In the genomic region with DNA sequence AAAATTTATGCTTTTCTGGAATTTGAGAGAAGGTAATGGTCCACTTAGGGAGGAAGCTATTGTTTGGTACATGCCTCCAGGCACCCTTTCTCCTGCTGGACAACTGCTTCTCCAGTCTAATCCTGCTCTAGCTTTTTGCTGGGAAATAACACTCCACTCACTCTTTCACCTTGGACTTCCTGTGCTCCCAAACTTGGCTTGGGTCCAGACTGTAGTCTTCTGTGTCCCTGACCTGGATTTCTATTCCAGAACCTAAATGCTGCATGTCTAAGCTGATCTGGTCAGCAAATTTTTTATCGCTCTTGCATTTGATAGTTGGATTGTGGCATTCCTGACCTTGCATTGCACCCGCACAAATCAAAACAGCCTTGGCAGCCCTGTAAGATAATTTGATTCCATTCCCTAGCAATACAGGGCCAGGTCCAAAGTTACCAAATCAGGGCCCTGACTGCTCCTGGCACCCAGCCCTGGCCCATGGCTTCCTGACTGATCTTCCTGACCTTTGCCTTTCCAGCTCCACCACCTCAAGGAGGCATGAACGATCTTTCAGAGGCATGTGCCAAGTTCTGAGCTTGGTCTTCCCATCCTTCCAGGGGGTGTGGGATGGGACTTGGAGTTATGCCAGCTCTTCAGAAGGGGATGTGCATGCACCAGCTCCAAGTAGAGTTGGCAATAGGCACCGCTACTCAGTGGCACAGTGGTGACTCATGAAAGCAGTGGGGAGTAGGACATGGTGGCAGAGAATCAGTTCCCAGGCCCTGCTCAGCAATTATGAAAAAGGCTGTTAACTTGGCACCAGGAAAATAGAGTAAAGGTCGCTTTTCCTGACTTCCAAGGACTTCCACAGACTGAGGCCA, we compare ENCODE assay signal across 14 cellular contexts. TPM values are rescaled to one million over a fixed set of nuclear protein-coding genes. Genes with fewer than 3 reads are reported as not detected.
DNase-seq lines count a peak whose midpoint lies in the region; ATAC-seq and TF ChIP-seq lines count a peak whose summit lies in the region.
"Had no signal": no experiment of that assay in that cellular context is flagged by ENCODE, and none has a peak within 500 bp of the region (broad histone marks: within the 10 kb centered on the region; RNA-seq: fewer than 3 reads in every experiment).

No MANE protein-coding gene starts in this region.

- H3K27ac Mint-ChIP-seq in endodermal cell = no peak overlapping the region

- H3K9ac ChIP-seq in endodermal cell (ENCODE audit: extremely low read depth, low read length, poor library complexity, severe bottlenecking) = no peak overlapping the region

- peaks cover 0 to 8% (median 0%) of the 10 kb centered on the region in 12 donors for H3K4me1 ChIP-seq in heart left ventricle
- peaks cover 6% of the 10 kb centered on the region for H3K4me1 ChIP-seq in endodermal cell (ENCODE audit: control insufficient read depth, insufficient read depth, low read length)

- H3K36me3 Mint-ChIP-seq in endodermal cell (ENCODE audit: low read depth) = no peaks in the 10 kb centered on the region

- H3K36me3 ChIP-seq in heart left ventricle = no peaks in the 10 kb centered on the region
- H3K36me3 ChIP-seq in endodermal cell (ENCODE audit: control insufficient read depth, insufficient read depth, low read length) = no peaks in the 10 kb centered on the region

- H3K27ac ChIP-seq in heart left ventricle (no peak overlapping the region), endodermal cell (ENCODE audit: low read depth, low read length) (no peak overlapping the region)

- intact Hi-C loops in heart left ventricle (cut with DNase I) (loop anchor here in 3 of 10 donors (5.0 to 10.0 kb wide), 3 partner anchors 52 to 374 kb away; no protein-coding TSS in a partner anchor), cardiac septum (cut with DNase I) (no loop called here), left colon (cut with DNase I, micrococcal nuclease) (no loop called here)

- no peaks in the 10 kb centered on the region for H3K9me3 Mint-ChIP-seq in endodermal cell

- no peak overlapping the region for H3K4me3 Mint-ChIP-seq in endodermal cell
- H3K4me3 Mint-ChIP-seq: neural crest cell had no signal

- H3K27me3 ChIP-seq in heart left ventricle = no peaks in the 10 kb centered on the region
- H3K27me3 ChIP-seq in endodermal cell (ENCODE audit: control insufficient read depth, insufficient read depth, low read length, poor library complexity, severe bottlenecking) = no peaks in the 10 kb centered on the region

- no peak for TF ChIP-seq POLR2A in heart left ventricle (IDR thresholded peaks at IDR 0.05)

- H3K9me3 ChIP-seq in heart left ventricle = peaks cover 0 to 10% (median 0%) of the 10 kb centered on the region in 12 donors
- H3K9me3 ChIP-seq in endodermal cell (ENCODE audit: control insufficient read depth, low read length) = no peaks in the 10 kb centered on the region

- WGBS in heart left ventricle, 4 donors = 53 to 68% (median 61%) methylated on average over 5 of the region's 5 CpGs
- WGBS in endodermal cell (ENCODE audit: insufficient coverage in 1 of 2, insufficient read length in 1 of 2), 2 experiments = 91 to 95% methylated on average over 4 to 5 of the region's 5 CpGs

- ATAC-seq in heart left ventricle = peak in 3 of 4 donors; percentile 41 to 92 (median 87)
- ATAC-seq in left colon = peak; percentile 87

- TF ChIP-seq CTCF in heart left ventricle (IDR thresholded peaks at IDR 0.05) = no peak
- no peak for TF ChIP-seq CTCF in endodermal cell (conservative IDR thresholded peaks at IDR 0.05)

- no peaks in the 10 kb centered on the region for H3K27me3 Mint-ChIP-seq in endodermal cell (ENCODE audit: insufficient read depth)

- no peak overlapping the region for H3K4me3 ChIP-seq in heart left ventricle
- no peak overlapping the region for H3K4me3 ChIP-seq in endodermal cell (ENCODE audit: low read length)

- no peaks in the 10 kb centered on the region for H3K4me1 Mint-ChIP-seq in endodermal cell

- DNase-seq in heart left ventricle (no peak), cardiac septum (ENCODE audit: low spot score) (no peak), amniotic epithelial cell (ENCODE audit: low read depth) (peak; percentile 55), left colon (peak in 1 of 2 donors; percentile 57), endodermal cell (no peak), NCI-H1694 treated with DMSO at 0.1 percent for 48 hours (lab: John Stamatoyannopoulos, UW) (no peak)
- no peak for DNase-seq in stimulated activated CD4-positive, alpha-beta T cell treated with anti-CD3 and anti-CD28 coated beads, Interleukin-4, amount 100 ng/mL, for 24 hours
- DNase-seq in activated CD4-positive, alpha-beta T cell treated with anti-CD3 and anti-CD28 coated beads for 48 hours = no peak
- DNase-seq: H7, NCI-H1092 treated with DMSO at 0.1 percent for 48 hours, NCI-H774 had no signal

RNA-seq across cellular contexts. Expression of gene GOLGA8J, which starts 43.9 kb away (rescaled TPM):
- not detected for total RNA-seq in heart left ventricle
- under 1 TPM in 1 of 2 donors, not detected in 1; 0.06 TPM for polyA plus RNA-seq in heart left ventricle
- total RNA-seq in cardiac septum = not detected
- not detected for total RNA-seq in left colon
- under 1 TPM in 1 of 2 donors, not detected in 1; 0.40 TPM for total RNA-seq in endodermal cell
- polyA plus RNA-seq in endodermal cell (2013, experiment 1 of 2) = not detected
- polyA plus RNA-seq in endodermal cell (2013, experiment 2 of 2) = not detected
- total RNA-seq: kidney epithelial cell, urinary bladder had no signal
- polyA plus RNA-seq: urinary bladder had no signal
